In the genomic region with DNA sequence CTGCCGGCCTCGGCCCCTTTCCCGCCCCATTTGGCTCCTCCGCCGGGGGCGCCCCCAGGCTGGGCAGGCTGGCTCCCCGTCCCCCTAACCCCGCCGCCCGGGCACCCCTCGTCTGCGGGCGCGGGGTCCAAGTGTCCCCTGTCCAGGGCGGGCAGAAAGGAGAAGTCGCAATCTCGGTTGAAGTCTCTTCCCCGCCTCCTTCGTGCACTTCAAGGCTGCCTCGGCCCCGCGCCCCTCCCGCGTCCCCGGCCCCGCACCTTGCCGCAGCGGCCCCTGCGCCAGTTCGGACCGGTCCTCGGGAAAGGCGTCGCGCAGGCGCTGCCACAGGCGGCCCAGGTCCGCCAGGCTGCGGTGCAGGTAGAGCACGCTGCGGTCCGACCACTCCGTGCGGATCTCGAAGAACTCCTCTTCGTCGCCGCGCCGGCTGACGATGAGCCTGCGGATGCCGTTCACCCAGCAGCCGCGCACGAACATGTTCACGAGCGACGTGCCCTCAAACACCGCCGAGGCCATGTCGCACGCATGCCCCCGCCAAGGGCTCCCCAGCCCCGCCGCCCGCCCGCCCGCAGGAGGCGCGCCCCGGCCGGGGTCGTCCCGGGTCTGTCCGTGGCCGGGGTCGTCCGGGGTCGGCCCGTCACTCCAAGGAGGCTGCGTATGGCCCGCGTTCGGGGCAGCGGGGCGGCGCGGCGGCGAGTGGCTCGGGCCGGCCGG, we compare ENCODE assay signal across 8 cellular contexts. TPM values are rescaled to one million over a fixed set of nuclear protein-coding genes. Genes with fewer than 3 reads are reported as not detected.
DNase-seq lines count a peak whose midpoint lies in the region; ATAC-seq and TF ChIP-seq lines count a peak whose summit lies in the region.

A gene with protein sequence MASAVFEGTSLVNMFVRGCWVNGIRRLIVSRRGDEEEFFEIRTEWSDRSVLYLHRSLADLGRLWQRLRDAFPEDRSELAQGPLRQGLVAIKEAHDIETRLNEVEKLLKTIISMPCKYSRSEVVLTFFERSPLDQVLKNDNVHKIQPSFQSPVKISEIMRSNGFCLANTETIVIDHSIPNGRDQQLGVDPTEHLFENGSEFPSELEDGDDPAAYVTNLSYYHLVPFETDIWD (minus strand): TSS at position 695 of the 711 bp plus-strand sequence. CDS start 182 bp downstream, at position 513.

- peak within 1 kb of the TSS; percentile 58 for H3K4me3 ChIP-seq in A673 (ENCODE audit: low read depth, low read length, poor library complexity, severe bottlenecking)
- H3K4me3 ChIP-seq in HUES48 (ENCODE audit: low read depth, low read length) = peak within 1 kb of the TSS; percentile 67
- H3K4me3 ChIP-seq in rectal smooth muscle tissue (ENCODE audit: low read length) = peak within 1 kb of the TSS; percentile 84

- no peaks in the 10 kb centered on the region for H3K36me3 Mint-ChIP-seq in activated naive CD8-positive, alpha-beta T cell

- H3K27ac ChIP-seq in A673 (ENCODE audit: low read depth, low read length, poor library complexity, severe bottlenecking) (peak within 1 kb of the TSS; percentile 71), HUES48 (ENCODE audit: low read depth, low read length) (peak within 1 kb of the TSS; percentile 18), rectal smooth muscle tissue (ENCODE audit: low read depth, low read length) (peak within 1 kb of the TSS; percentile 94)

- ATAC-seq in GM19035 (IDR thresholded peaks at IDR 0.05; ENCODE audit: unreplicated experiment) (peak; percentile 22), left ventricle myocardium superior (peak; percentile 0), HG03097 (IDR thresholded peaks at IDR 0.05; ENCODE audit: low FRiP score, unreplicated experiment) (no peak)

- peak within 1 kb of the TSS; percentile 63 for H3K4me3 Mint-ChIP-seq in activated naive CD8-positive, alpha-beta T cell

- H3K36me3 ChIP-seq in A673 (ENCODE audit: insufficient read depth, low read length, poor library complexity, severe bottlenecking) (no peaks in the 10 kb centered on the region), HUES48 (ENCODE audit: control insufficient read depth, insufficient read depth, low read length) (no peaks in the 10 kb centered on the region), rectal smooth muscle tissue (ENCODE audit: control insufficient read depth, insufficient read depth, low read length) (no peaks in the 10 kb centered on the region)

- H3K27me3 Mint-ChIP-seq in activated naive CD8-positive, alpha-beta T cell = peaks cover 21% of the 10 kb centered on the region

- peaks cover 7% of the 10 kb centered on the region for H3K4me1 Mint-ChIP-seq in activated naive CD8-positive, alpha-beta T cell (ENCODE audit: low read depth)

- TF ChIP-seq CTCF in A673 (conservative IDR thresholded peaks at IDR 0.05; ENCODE audit: low read depth, low read length) = no peak

- H3K27ac Mint-ChIP-seq in activated naive CD8-positive, alpha-beta T cell = no peak within 1 kb of the TSS

- POLR2A ChIA-PET in A673 (lab: Charles Lee; ENCODE audit: low non-redundant PET) = no interaction called here

- peaks cover 30% of the 10 kb centered on the region for H3K4me1 ChIP-seq in A673 (ENCODE audit: insufficient read depth, low read length, poor library complexity, severe bottlenecking)
- H3K4me1 ChIP-seq in HUES48 (ENCODE audit: control insufficient read depth, insufficient read depth, low read length) = peaks cover 10% of the 10 kb centered on the region
- H3K4me1 ChIP-seq in rectal smooth muscle tissue (ENCODE audit: control insufficient read depth, insufficient read depth, low read length) = peaks cover 32% of the 10 kb centered on the region

- intact Hi-C loops in A673 (cut with micrococcal nuclease; ENCODE audit: unreplicated experiment) = loop anchor here (5.0 kb wide), 1 partner anchor 96 kb away; a partner anchor contains a TSS
- intact Hi-C loops in left ventricle myocardium superior (cut with micrococcal nuclease) = loop anchor here (10.0 kb wide), 1 partner anchor 74 kb away; no protein-coding TSS in a partner anchor

- no peaks in the 10 kb centered on the region for H3K27me3 ChIP-seq in A673 (replicated peaks; ENCODE audit: insufficient read depth, low read depth, low read length, poor library complexity)
- peaks cover 65% of the 10 kb centered on the region for H3K27me3 ChIP-seq in HUES48 (ENCODE audit: control insufficient read depth, insufficient read depth, low read length)
- peaks cover 5% of the 10 kb centered on the region for H3K27me3 ChIP-seq in rectal smooth muscle tissue (ENCODE audit: control insufficient read depth, insufficient read depth, low read length)

- no peak for DNase-seq in A673 (ENCODE audit: low spot score)
- peak; percentile 54 for DNase-seq in left ventricle myocardium superior
- DNase-seq in GF-D8 (lab: John Stamatoyannopoulos, UW) = no peak

- H3K9ac ChIP-seq in HUES48 (ENCODE audit: low read depth, low read length) (no peak within 1 kb of the TSS), rectal smooth muscle tissue (ENCODE audit: low read length) (peak within 1 kb of the TSS; percentile 83)

- H3K9me3 Mint-ChIP-seq in activated naive CD8-positive, alpha-beta T cell (ENCODE audit: low read depth) = no peaks in the 10 kb centered on the region

- CTCF ChIA-PET in A673 (lab: Charles Lee) = interaction anchor here (0.8 to 2.9 kb wide), 2 partner anchors 182 to 228 kb away, joined by 7 to 20 read pairs; no protein-coding TSS in a partner anchor

- no TSS peak for BruUV-seq in A673 (replicated peaks; lab: Mats Ljungman, UMichigan)

- H3K9me3 ChIP-seq in A673 (ENCODE audit: low read depth, low read length, poor library complexity, severe bottlenecking) = no peaks in the 10 kb centered on the region
- no peaks in the 10 kb centered on the region for H3K9me3 ChIP-seq in HUES48 (ENCODE audit: control insufficient read depth, insufficient read depth, low read length)

RNA-seq across cellular contexts. Expression of the gene that starts here (rescaled TPM):
- total RNA-seq in A673 (2021) = 5.2 and 7.1 TPM in 2 replicates
- total RNA-seq in left ventricle myocardium superior = 25.0 TPM

Comparison
In these comparisons a context has a peak if more than half of its experiments do, and no peak if none do; other contexts are left out.
1. H3K27ac ChIP-seq: peak in every context shown above with its lines; median percentile 94 in rectal smooth muscle tissue; 71 in A673; 18 in HUES48.